8 cellular contexts compared by ENCODE assay signal in the genomic region with DNA sequence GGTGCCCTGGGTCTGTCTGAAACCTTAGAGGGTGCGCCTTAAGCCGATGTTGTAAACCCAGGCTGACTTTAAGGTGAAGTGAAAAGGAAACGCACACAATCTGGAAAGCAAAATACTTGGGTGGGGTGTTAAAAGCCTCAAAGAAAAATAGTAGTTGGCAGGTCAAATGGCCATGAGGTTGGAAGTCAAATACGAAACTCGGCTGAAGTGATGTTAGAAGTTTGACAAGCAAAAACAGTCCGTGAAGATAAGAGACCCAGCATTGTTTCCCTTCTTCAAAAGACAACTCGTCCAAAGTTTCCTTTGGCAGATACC. TPM values are rescaled to one million over a fixed set of nuclear protein-coding genes. Genes with fewer than 3 reads are reported as not detected.
DNase-seq lines count a peak whose midpoint lies in the region; ATAC-seq, FAIRE-seq and TF ChIP-seq lines count a peak whose summit lies in the region.

No MANE protein-coding gene starts in this region.

- peak overlapping the region; percentile 86 to 97 for H3K27ac ChIP-seq in ascending aorta
- H3K27ac ChIP-seq in HepG2 (ENCODE audit: extremely low read length, insufficient read depth, low read length), result no peak overlapping the region
- H3K27ac ChIP-seq in thoracic aorta, result peak overlapping the region; percentile 89 to 95

- H3K27me3 ChIP-seq in ascending aorta (no peaks in the 10 kb centered on the region), HepG2 (ENCODE audit: control insufficient read depth in 1 of 2, insufficient read depth in 2 of 2, low read length in 2 of 2) (peaks cover 15 to 60% of the 10 kb centered on the region in 2 experiments), thoracic aorta (replicated peaks; ENCODE audit: insufficient read depth) (no peaks in the 10 kb centered on the region)

- peak overlapping the region; percentile 83 for H3K4me3 Mint-ChIP-seq in activated CD4-positive, alpha-beta T cell treated with anti-CD3 and anti-CD28 coated beads, Interleukin-2, amount 10 ng/mL, durations not matched to agents 24 days and 14 days

- H3K79me2 ChIP-seq in HepG2 (ENCODE audit: insufficient read depth, low read length), result no peaks in the 10 kb centered on the region

- no peaks in the 10 kb centered on the region; the same call in 1 of the 2 replicates for H4K20me1 ChIP-seq in HepG2 (ENCODE audit: insufficient read depth, low read length)

- intact Hi-C loops in activated CD4-positive, alpha-beta T cell treated with anti-CD3 and anti-CD28 coated beads, Interleukin-2, amount 10 ng/mL, durations not matched to agents 24 days and 14 days (cut with micrococcal nuclease), result loop anchor here (1.0 to 5.0 kb wide), 6 partner anchors 11 to 199 kb away; no protein-coding TSS in a partner anchor
- intact Hi-C loops in ascending aorta (cut with DNase I), result loop anchor here (2.0 to 5.0 kb wide), 5 partner anchors 56 to 256 kb away; no protein-coding TSS in a partner anchor
- intact Hi-C loops in HepG2 (cut with micrococcal nuclease; ENCODE audit: unreplicated experiment), result no loop called here

- no peak for TF ChIP-seq CTCF in ascending aorta (IDR thresholded peaks at IDR 0.05)
- TF ChIP-seq CTCF in HepG2 (CRISPR knock-in tag; IDR thresholded peaks at IDR 0.05), result no peak
- no peak for TF ChIP-seq CTCF in thoracic aorta (IDR thresholded peaks at IDR 0.05)

- H3K9me3 ChIP-seq in ascending aorta (no peaks in the 10 kb centered on the region), HepG2 (ENCODE audit: low read length) (no peaks in the 10 kb centered on the region), thoracic aorta (no peaks in the 10 kb centered on the region)

- H3K9me3 Mint-ChIP-seq in activated CD4-positive, alpha-beta T cell treated with anti-CD3 and anti-CD28 coated beads, Interleukin-2, amount 10 ng/mL, durations not matched to agents 24 days and 14 days, result no peaks in the 10 kb centered on the region

- POLR2A ChIA-PET in HepG2 (lab: Yijun Ruan, JAX), result no interaction called here

- H2AFZ ChIP-seq in HepG2 (ENCODE audit: low read length), result no peak overlapping the region

- DNase-seq in activated CD4-positive, alpha-beta T cell treated with anti-CD3 and anti-CD28 coated beads, Interleukin-2, amount 10 ng/mL, durations not matched to agents 24 days and 14 days, result no peak
- DNase-seq in activated CD4-positive, alpha-beta T cell treated with anti-CD3 and anti-CD28 coated beads for 48 hours, result no peak
- DNase-seq in ascending aorta (ENCODE audit: low spot score in 2 of 2) (no peak), HepG2 (ENCODE audit: low spot score) (no peak), thoracic aorta (ENCODE audit: low spot score) (no peak), NCI-H1930 (lab: John Stamatoyannopoulos, UW) (no peak), islet precursor cell (no peak)
- DNase-seq in activated CD4-positive, alpha-beta T cell treated with anti-CD3 and anti-CD28 coated beads for 1 hour, result no peak

- peaks cover 4% of the 10 kb centered on the region for H3K36me3 Mint-ChIP-seq in activated CD4-positive, alpha-beta T cell treated with anti-CD3 and anti-CD28 coated beads, Interleukin-2, amount 10 ng/mL, durations not matched to agents 24 days and 14 days (ENCODE audit: low read depth)

- no peak overlapping the region for H3K9ac ChIP-seq in HepG2 (ENCODE audit: insufficient read depth, low read depth, low read length)

- H3K4me1 ChIP-seq in ascending aorta (peaks cover 0 to 16% of the 10 kb centered on the region in 2 donors), HepG2 (ENCODE audit: insufficient read depth, low read length) (peaks cover 15% of the 10 kb centered on the region), thoracic aorta (ENCODE audit: control insufficient read depth in 1 of 2, low read depth in 2 of 2) (peaks cover 12 to 23% of the 10 kb centered on the region in 2 donors)

- FAIRE-seq in HepG2 (lab: Jason Lieb, UNC), result no peak

- in situ Hi-C loops in HepG2 (cut with HindIII; ENCODE audit: extremely low pct_ligation_motif_present, low pct_unique_long_range_greater_than_20kb), result no loop called here

- H3K4me3 ChIP-seq in ascending aorta (peak overlapping the region; percentile 90 to 97), HepG2 (replicated peaks in 1 of 3; ENCODE audit: insufficient read depth in 1 of 3, low read depth in 2 of 3, low read length in 3 of 3) (peak overlapping the region in 2 of 3 experiments; percentile 59 to 73; a peak in 3 of 6 replicates), thoracic aorta (peak overlapping the region; percentile 97)

- peak overlapping the region; percentile 86 for H3K4me2 ChIP-seq in HepG2 (ENCODE audit: low read depth, low read length)

- 7% methylated on average over 7 of the region's 7 CpGs for WGBS in HepG2 (ENCODE audit: low lambda C conversion rate)

- TF ChIP-seq POLR2A in HepG2 (IDR thresholded peaks at IDR 0.05; ENCODE audit: insufficient read depth in 1 of 2, low read depth in 2 of 2, low read length in 2 of 2), result no peak

- H3K36me3 ChIP-seq in ascending aorta (no peaks in the 10 kb centered on the region), HepG2 (replicated peaks in 1 of 2; ENCODE audit: control insufficient read depth in 1 of 2, insufficient read depth in 2 of 2, low read length in 2 of 2) (no peaks in the 10 kb centered on the region), thoracic aorta (no peaks in the 10 kb centered on the region)

- TF ChIP-seq EP300 in HepG2 (IDR thresholded peaks at IDR 0.05; ENCODE audit: low read depth in 2 of 2, low read length in 2 of 2) (no peak), HepG2 (CRISPR knock-in tag; IDR thresholded peaks at IDR 0.05; ENCODE audit: borderline replicate concordance) (no peak)

- CTCF ChIA-PET in HepG2 (lab: Yijun Ruan, JAX; ENCODE audit: low intra/inter-chr PET ratio, low total read pairs), result no interaction called here

- TF ChIP-seq RAD21 in HepG2 (CRISPR knock-in tag; IDR thresholded peaks at IDR 0.05), result no peak

- H3K27ac Mint-ChIP-seq in activated CD4-positive, alpha-beta T cell treated with anti-CD3 and anti-CD28 coated beads, Interleukin-2, amount 10 ng/mL, durations not matched to agents 24 days and 14 days, result peak overlapping the region; percentile 76

- ATAC-seq in HepG2 (no peak), thoracic aorta (ENCODE audit: insufficient number of reproducible peaks, low FRiP score, low read depth) (no peak)

- peaks cover 35% of the 10 kb centered on the region for H3K4me1 Mint-ChIP-seq in activated CD4-positive, alpha-beta T cell treated with anti-CD3 and anti-CD28 coated beads, Interleukin-2, amount 10 ng/mL, durations not matched to agents 24 days and 14 days

- H3K27me3 Mint-ChIP-seq in activated CD4-positive, alpha-beta T cell treated with anti-CD3 and anti-CD28 coated beads, Interleukin-2, amount 10 ng/mL, durations not matched to agents 24 days and 14 days, result peaks cover 5% of the 10 kb centered on the region

- no TSS peak for BruUV-seq in HepG2 (replicated peaks; lab: Mats Ljungman, UMichigan)

TF ChIP-seq in HepG2, 621 proteins besides CTCF, POLR2A, EP300 and RAD21:
- TF ChIP-seq GPN1 (CRISPR knock-in tag; IDR thresholded peaks at IDR 0.05; ENCODE audit: borderline replicate concordance) (no peak), EZH2 (conservative IDR thresholded peaks at IDR 0.05; ENCODE audit: low read depth, low read length) (0 out of 2 replicates have a peak, but pooled peaks have one; percentile 5), SP2 (CRISPR knock-in tag; IDR thresholded peaks at IDR 0.05) (no peak), SMAD9 (CRISPR knock-in tag; IDR thresholded peaks at IDR 0.05) (no peak), CBX2 (IDR thresholded peaks at IDR 0.05; ENCODE audit: low read depth, low read length) (peak; percentile 52; the same call in 1 of the 2 replicates), CBX2 (CRISPR knock-in tag; IDR thresholded peaks at IDR 0.05; ENCODE audit: low read depth) (no peak)

RNA-seq across cellular contexts. Expression of a gene that starts 1.4 kb away (rescaled TPM):
- total RNA-seq in activated CD4-positive, alpha-beta T cell treated with anti-CD3 and anti-CD28 coated beads, Interleukin-2, amount 10 ng/mL, durations not matched to agents 24 days and 14 days, result 10.9 and 12.8 TPM in 2 replicates
- total RNA-seq in ascending aorta, result 65.5 TPM
- not detected in 2 replicates for total RNA-seq in HepG2 (2016; rRNA removed; fragmentation: Illumina TruSeq; extraction: Trizol)
- total RNA-seq in HepG2 (2016; cell fraction: cytosol; rRNA removed; fragmentation: Illumina TruSeq; extraction: Trizol; ENCODE audit: low read depth), result not detected in 2 replicates
- total RNA-seq in HepG2 (2016; cell fraction: insoluble cytoplasmic fraction; rRNA removed; fragmentation: Illumina TruSeq; extraction: Trizol), result not detected in 2 replicates
- total RNA-seq in HepG2 (2016; cell fraction: membrane; rRNA removed; fragmentation: Illumina TruSeq; extraction: Trizol), result not detected in 2 replicates
- total RNA-seq in HepG2 (2016; cell fraction: nucleus; rRNA removed; fragmentation: Illumina TruSeq; extraction: Trizol), result not detected in 2 replicates
- 0.01 TPM in 1 of 2 replicates, not detected in the other for polyA plus RNA-seq in HepG2 (2011; rRNA removed)
- polyA plus RNA-seq in HepG2 (2011; cell fraction: cytosol; rRNA removed), result 0.07 and 0.10 TPM in 2 replicates
- polyA plus RNA-seq in HepG2 (2011; cell fraction: nucleus; rRNA removed), result not detected in 2 replicates
- not detected in 2 replicates for polyA plus RNA-seq in HepG2 (2012)
- polyA plus RNA-seq in HepG2 (2016; cell fraction: cytosol; fragmentation: Illumina TruSeq; extraction: Trizol; ENCODE audit: low read depth), result not detected in 2 replicates
- 0.04 TPM in 1 of 2 replicates, not detected in the other for polyA plus RNA-seq in HepG2 (2016; cell fraction: insoluble cytoplasmic fraction; fragmentation: Illumina TruSeq; extraction: Trizol; ENCODE audit: low read depth)
- 0.05 TPM in 1 of 2 replicates, not detected in the other for polyA plus RNA-seq in HepG2 (2016; cell fraction: membrane; fragmentation: Illumina TruSeq; extraction: Trizol; ENCODE audit: low read depth)
- not detected in 2 replicates for polyA plus RNA-seq in HepG2 (2016; cell fraction: nucleus; fragmentation: Illumina TruSeq; extraction: Trizol; ENCODE audit: insufficient read depth, low read depth)
- polyA minus RNA-seq in HepG2 (2011; rRNA and poly(A)+ RNA removed; ENCODE audit: low replicate concordance), result 4.4 TPM in 1 of 2 replicates, not detected in the other
- polyA minus RNA-seq in HepG2 (2011; cell fraction: cytosol; rRNA and poly(A)+ RNA removed), result not detected in 2 replicates
- not detected in 2 replicates for polyA minus RNA-seq in HepG2 (2011; cell fraction: nucleus; rRNA and poly(A)+ RNA removed)
- total RNA-seq in thoracic aorta, result 10 to 100 TPM; 42.2 to 57.4 TPM

Comparison
In these comparisons a context has a peak if more than half of its experiments do, and no peak if none do; other contexts are left out.
1. RNA of a gene that starts 1.4 kb away (total RNA-seq): 65.5 TPM in ascending aorta (single experiment), 42.2 to 57.4 TPM in thoracic aorta and 10.9 to 12.8 TPM in activated CD4-positive, alpha-beta T cell treated with anti-CD3 and anti-CD28 coated beads, Interleukin-2, amount 10 ng/mL, durations not matched to agents 24 days and 14 days; not detected in HepG2; every median in the first group is over 10 times any median in the second.
2. Peak in every context shown above with its lines, with median percentiles within 50 percentile points of each other: H3K4me3 ChIP-seq.